ENCODE assay signal across 21 cellular contexts in genomic region chr17:75628425-75628824, GRCh38. TPM values are rescaled to one million over a fixed set of nuclear protein-coding genes. Genes with fewer than 3 reads are reported as not detected.
"Had no signal": no experiment of that assay in that cellular context is flagged by ENCODE, and none has a peak within 500 bp of the region (broad histone marks: within the 10 kb centered on the region; RNA-seq: fewer than 3 reads in every experiment).

No MANE protein-coding gene starts in this region.

- H3K27ac ChIP-seq: colonic mucosa, esophagus squamous epithelium, gastroesophageal sphincter, left ventricle myocardium inferior, neutrophil, sigmoid colon, skin epidermis had no signal

- ATAC-seq: gastroesophageal sphincter, left cardiac atrium had no signal

- H3K9me3 Mint-ChIP-seq: immature natural killer cell, nephron had no signal

- H3K4me3 Mint-ChIP-seq: immature natural killer cell, nephron had no signal

- DNase-seq: colonic mucosa; dermis blood vessel endothelial cell; esophagus squamous epithelium; foreskin fibroblast; immature natural killer cell; left cardiac atrium; left ventricle myocardium inferior; mesenchymal stem cell; midbrain; sigmoid colon; stimulated activated CD4-positive, alpha-beta T cell treated with anti-CD3 and anti-CD28 coated beads, Interleukin-2, amount 100 ng/mL, for 24 hours; stimulated activated CD4-positive, alpha-beta T cell treated with anti-CD3 and anti-CD28 coated beads, Interleukin-4, amount 100 ng/mL, for 4 hours; stimulated activated naive CD4-positive, alpha-beta T cell treated with Interleukin-2 at 50 U/mL for 16 hours; trophoblast cell had no signal

- H3K36me3 Mint-ChIP-seq: immature natural killer cell had no signal

- H3K4me3 ChIP-seq: colonic mucosa, esophagus squamous epithelium, gastroesophageal sphincter, left ventricle myocardium inferior, lung, sigmoid colon, skin epidermis had no signal

- H3K9me3 ChIP-seq: colonic mucosa, esophagus squamous epithelium, gastroesophageal sphincter, left ventricle myocardium inferior, neutrophil, sigmoid colon had no signal

- H3K27me3 ChIP-seq: colonic mucosa, esophagus squamous epithelium, gastroesophageal sphincter, neutrophil, sigmoid colon had no signal

- H3K36me3 ChIP-seq: colonic mucosa had no signal

- H3K27ac Mint-ChIP-seq: immature natural killer cell, nephron had no signal

RNA-seq across cellular contexts. Expression of gene SMIM5, which starts 4.8 kb away (rescaled TPM):
- total RNA-seq: dermis blood vessel endothelial cell, osteoblast, pulmonary artery endothelial cell had no signal
